Comparison of ENCODE assay signal across 10 cellular contexts in genomic region chr22:42901790-42902508, GRCh38. TPM values are rescaled to one million over a fixed set of nuclear protein-coding genes. Genes with fewer than 3 reads are reported as not detected.
DNase-seq lines count a peak whose midpoint lies in the region; ATAC-seq, FAIRE-seq and TF ChIP-seq lines count a peak whose summit lies in the region.
"Had no signal": no experiment of that assay in that cellular context is flagged by ENCODE, and none has a peak within 500 bp of the region (broad histone marks: within the 10 kb centered on the region; RNA-seq: fewer than 3 reads in every experiment).

No MANE protein-coding gene starts in this region.

- DNase-seq in BE2C (no peak), HFFc6 (no peak), astrocyte of the spinal cord (ENCODE audit: low read depth, low spot score) (no peak), keratinocyte (ENCODE audit: low read depth, low spot score) (no peak), NCI-H2029 treated with DMSO at 0.1 percent for 48 hours (lab: John Stamatoyannopoulos, UW) (no peak), kidney glomerular epithelial cell (lab: John Stamatoyannopoulos, UW) (no peak), superior temporal gyrus (ENCODE audit: extremely low spot score) (no peak)
- DNase-seq: DMS153, NCI-H748 treated with DMSO at 0.1 percent for 48 hours had no signal

- H3K4me3 Mint-ChIP-seq in HFFc6, result no peak overlapping the region

- no peak for FAIRE-seq in keratinocyte (lab: Jason Lieb, UNC)

- H3K36me3 ChIP-seq in BE2C (no peaks in the 10 kb centered on the region), keratinocyte (ENCODE audit: control insufficient read depth in 2 of 2, extremely low read depth in 1 of 2, insufficient read depth in 2 of 2, low read length in 2 of 2) (peaks cover 6 to 11% of the 10 kb centered on the region in 2 experiments)

- H3K4me2 ChIP-seq in keratinocyte (ENCODE audit: control insufficient read depth, extremely low read depth, insufficient read depth, low read depth, low read length), result no peak overlapping the region

- no peaks in the 10 kb centered on the region; the same call in 1 of the 2 replicates for H3K4me1 Mint-ChIP-seq in HFFc6 (ENCODE audit: low read depth)

- H3K4me3 ChIP-seq in BE2C (ENCODE audit: low read depth, low read length), result no peak overlapping the region
- no peak overlapping the region for H3K4me3 ChIP-seq in astrocyte of the spinal cord (ENCODE audit: low read depth, low read length)
- H3K4me3 ChIP-seq in keratinocyte (ENCODE audit: control insufficient read depth in 2 of 3, extremely low read depth in 1 of 3, insufficient read depth in 2 of 3, low read depth in 1 of 3, low read length in 3 of 3), result no peak overlapping the region

- TF ChIP-seq CTCF in BE2C (IDR thresholded peaks at IDR 0.05; ENCODE audit: low read depth, low read length), result peak; percentile 43; the same call in 1 of the 2 replicates
- TF ChIP-seq CTCF in HFFc6 (IDR thresholded peaks at IDR 0.05), result peak; percentile 67
- TF ChIP-seq CTCF in astrocyte of the spinal cord (IDR thresholded peaks at IDR 0.05; ENCODE audit: low read depth, low read length), result peak; percentile 36
- peak in 2 of 3 experiments; percentile 24 to 34 for TF ChIP-seq CTCF in keratinocyte (optimal IDR thresholded peaks at IDR 0.05 in 1 of 3, IDR thresholded peaks at IDR 0.05 in 1 of 3, conservative IDR thresholded peaks at IDR 0.05 in 1 of 3; ENCODE audit: extremely low read depth in 1 of 3, insufficient read depth in 2 of 3, low read length in 3 of 3)

- no peaks in the 10 kb centered on the region for H3K36me3 Mint-ChIP-seq in HFFc6 (ENCODE audit: low read depth)

- H3K27me3 ChIP-seq in BE2C, result no peaks in the 10 kb centered on the region
- no peaks in the 10 kb centered on the region for H3K27me3 ChIP-seq in keratinocyte (ENCODE audit: control insufficient read depth, extremely low read depth, insufficient read depth, low read length)

- H3K79me2 ChIP-seq in keratinocyte (ENCODE audit: control insufficient read depth, insufficient read depth, low read length), result peaks cover 39% of the 10 kb centered on the region

- H3K9me3 ChIP-seq in BE2C (no peaks in the 10 kb centered on the region), keratinocyte (ENCODE audit: control insufficient read depth, low read depth, low read length) (no peaks in the 10 kb centered on the region)

- no peaks in the 10 kb centered on the region for H3K9me3 Mint-ChIP-seq in HFFc6

- peaks cover 6% of the 10 kb centered on the region for H3K27me3 Mint-ChIP-seq in HFFc6 (ENCODE audit: insufficient read depth)

- H3K9ac ChIP-seq in keratinocyte (ENCODE audit: control insufficient read depth, extremely low read depth, insufficient read depth, low read length), result no peak overlapping the region

- ATAC-seq in GM21515 (IDR thresholded peaks at IDR 0.05; ENCODE audit: unreplicated experiment), result no peak

- no peaks in the 10 kb centered on the region for H3K9me1 ChIP-seq in keratinocyte (ENCODE audit: control insufficient read depth, extremely low read depth, insufficient read depth, low read length)

- no peak overlapping the region; the same call in 1 of the 2 replicates for H3K27ac Mint-ChIP-seq in HFFc6

- no peak overlapping the region for H3K27ac ChIP-seq in keratinocyte (ENCODE audit: control insufficient read depth, insufficient read depth, low read length)

- H2AFZ ChIP-seq in keratinocyte (ENCODE audit: control insufficient read depth, low read length), result no peak overlapping the region

- H3K4me1 ChIP-seq in BE2C (0 out of 2 replicates have a peak, but pooled peaks cover 3% of the 10 kb centered on the region), keratinocyte (ENCODE audit: control insufficient read depth, extremely low read depth, insufficient read depth, low read length) (no peaks in the 10 kb centered on the region)

- in situ Hi-C loops in astrocyte of the spinal cord (cut with HindIII; ENCODE audit: low sequenced_read_pairs), result no loop called here

- dilution Hi-C loops in keratinocyte (cut with MboI; ENCODE audit: extremely low pct_ligation_motif_present, low sequenced_read_pairs), result no loop called here

- peaks cover 9% of the 10 kb centered on the region for H4K20me1 ChIP-seq in keratinocyte (ENCODE audit: control insufficient read depth, extremely low read depth, insufficient read depth, low read length)

RNA-seq across cellular contexts. Expression of gene ARFGAP3, which starts 44.9 kb away (rescaled TPM):
- 14.9 TPM for polyA plus RNA-seq in BE2C (2012; ENCODE audit: insufficient read depth, insufficient read length, low read depth)
- total RNA-seq in HFFc6 (2021; fragmentation: NEBNext Ultra II Directional; extraction: Animal tissue kit (Norgen Biotek cat#: 25700)), result 10 to 100 TPM; 62.6 to 77.7 (median 66.8) TPM
- 24.7 to 36.1 TPM (median 28.3 TPM) in 3 replicates for polyA plus RNA-seq in keratinocyte
- polyA plus RNA-seq in keratinocyte (2011; ENCODE audit: low read depth), result 64.4 TPM
- 21.7 and 29.3 TPM in 2 replicates for polyA plus RNA-seq in keratinocyte (2011; cell fraction: cytosol; rRNA removed)
- 28.2 and 34.4 TPM in 2 replicates for polyA plus RNA-seq in keratinocyte (2011; cell fraction: nucleus; rRNA removed)
- 24.3 and 29.7 TPM in 2 replicates for polyA plus RNA-seq in keratinocyte (2012; ENCODE audit: low replicate concordance)
- 13.4 to 26.9 TPM (median 24.5 TPM) in 3 replicates for polyA minus RNA-seq in keratinocyte
- polyA minus RNA-seq in keratinocyte (2011; cell fraction: cytosol; rRNA and poly(A)+ RNA removed), result 25.3 TPM
- polyA minus RNA-seq in keratinocyte (2011; cell fraction: nucleus; rRNA and poly(A)+ RNA removed), result 11.1 and 20.1 TPM in 2 replicates
